In genomic region chr3:177824190-177824786, GRCh38 we compare ENCODE assay signal across 1 cellular context.
TF ChIP-seq lines count a peak whose summit lies in the region.

No MANE protein-coding gene starts in this region.

TF ChIP-seq in HepG2, 621 proteins besides CTCF, POLR2A, EP300 and RAD21 (continued from another document and continues in another):
- peak; percentile 94; the same call in 1 of the 2 replicates for TF ChIP-seq ZNF691 (CRISPR knock-in tag; IDR thresholded peaks at IDR 0.05; ENCODE audit: borderline replicate concordance, low read depth)
- TF ChIP-seq, protein P1, sequence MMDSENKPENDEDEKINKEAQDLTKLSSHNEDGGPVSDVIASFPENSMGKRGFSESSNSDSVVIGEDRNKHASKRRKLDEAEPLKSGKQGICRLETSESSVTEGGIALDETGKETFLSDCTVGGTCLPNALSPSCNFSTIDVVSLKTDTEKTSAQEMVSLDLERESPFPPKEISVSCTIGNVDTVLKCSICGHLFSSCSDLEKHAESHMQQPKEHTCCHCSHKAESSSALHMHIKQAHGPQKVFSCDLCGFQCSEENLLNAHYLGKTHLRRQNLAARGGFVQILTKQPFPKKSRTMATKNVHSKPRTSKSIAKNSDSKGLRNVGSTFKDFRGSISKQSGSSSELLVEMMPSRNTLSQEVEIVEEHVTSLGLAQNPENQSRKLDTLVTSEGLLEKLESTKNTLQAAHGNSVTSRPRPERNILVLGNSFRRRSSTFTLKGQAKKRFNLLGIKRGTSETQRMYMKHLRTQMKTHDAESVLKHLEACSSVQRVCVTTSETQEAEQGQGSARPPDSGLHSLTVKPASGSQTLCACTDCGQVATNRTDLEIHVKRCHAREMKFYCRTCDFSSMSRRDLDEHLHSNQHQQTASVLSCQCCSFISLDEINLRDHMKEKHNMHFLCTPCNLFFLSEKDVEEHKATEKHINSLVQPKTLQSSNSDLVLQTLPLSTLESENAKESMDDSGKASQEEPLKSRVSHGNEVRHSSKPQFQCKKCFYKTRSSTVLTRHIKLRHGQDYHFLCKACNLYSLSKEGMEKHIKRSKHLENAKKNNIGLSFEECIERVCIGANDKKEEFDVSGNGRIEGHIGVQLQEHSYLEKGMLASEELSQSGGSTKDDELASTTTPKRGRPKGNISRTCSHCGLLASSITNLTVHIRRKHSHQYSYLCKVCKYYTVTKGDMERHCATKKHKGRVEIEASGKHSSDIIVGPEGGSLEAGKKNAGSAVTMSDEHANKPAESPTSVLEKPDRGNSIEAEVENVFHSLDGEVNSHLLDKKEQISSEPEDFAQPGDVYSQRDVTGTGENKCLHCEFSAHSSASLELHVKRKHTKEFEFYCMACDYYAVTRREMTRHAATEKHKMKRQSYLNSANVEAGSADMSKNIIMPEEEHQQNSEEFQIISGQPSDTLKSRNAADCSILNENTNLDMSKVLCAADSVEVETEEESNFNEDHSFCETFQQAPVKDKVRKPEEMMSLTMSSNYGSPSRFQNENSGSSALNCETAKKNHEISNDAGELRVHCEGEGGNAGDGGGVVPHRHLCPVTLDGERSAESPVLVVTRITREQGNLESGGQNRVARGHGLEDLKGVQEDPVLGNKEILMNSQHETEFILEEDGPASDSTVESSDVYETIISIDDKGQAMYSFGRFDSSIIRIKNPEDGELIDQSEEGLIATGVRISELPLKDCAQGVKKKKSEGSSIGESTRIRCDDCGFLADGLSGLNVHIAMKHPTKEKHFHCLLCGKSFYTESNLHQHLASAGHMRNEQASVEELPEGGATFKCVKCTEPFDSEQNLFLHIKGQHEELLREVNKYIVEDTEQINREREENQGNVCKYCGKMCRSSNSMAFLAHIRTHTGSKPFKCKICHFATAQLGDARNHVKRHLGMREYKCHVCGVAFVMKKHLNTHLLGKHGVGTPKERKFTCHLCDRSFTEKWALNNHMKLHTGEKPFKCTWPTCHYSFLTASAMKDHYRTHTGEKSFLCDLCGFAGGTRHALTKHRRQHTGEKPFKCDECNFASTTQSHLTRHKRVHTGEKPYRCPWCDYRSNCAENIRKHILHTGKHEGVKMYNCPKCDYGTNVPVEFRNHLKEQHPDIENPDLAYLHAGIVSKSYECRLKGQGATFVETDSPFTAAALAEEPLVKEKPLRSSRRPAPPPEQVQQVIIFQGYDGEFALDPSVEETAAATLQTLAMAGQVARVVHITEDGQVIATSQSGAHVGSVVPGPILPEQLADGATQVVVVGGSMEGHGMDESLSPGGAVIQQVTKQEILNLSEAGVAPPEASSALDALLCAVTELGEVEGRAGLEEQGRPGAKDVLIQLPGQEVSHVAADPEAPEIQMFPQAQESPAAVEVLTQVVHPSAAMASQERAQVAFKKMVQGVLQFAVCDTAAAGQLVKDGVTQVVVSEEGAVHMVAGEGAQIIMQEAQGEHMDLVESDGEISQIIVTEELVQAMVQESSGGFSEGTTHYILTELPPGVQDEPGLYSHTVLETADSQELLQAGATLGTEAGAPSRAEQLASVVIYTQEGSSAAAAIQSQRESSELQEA (CRISPR knock-in tag; IDR thresholded peaks at IDR 0.05; ENCODE audit: not compliant biosample characterization), result peak; percentile 26
- peak; percentile 81 for TF ChIP-seq PRPF4 (IDR thresholded peaks at IDR 0.05; ENCODE audit: low read depth, low read length, poor library complexity, severe bottlenecking)
- peak; percentile 87; the same call in 1 of the 2 replicates for TF ChIP-seq MED13 (CRISPR knock-in tag; IDR thresholded peaks at IDR 0.05)
- TF ChIP-seq ZNF766 (CRISPR knock-in tag; IDR thresholded peaks at IDR 0.05; ENCODE audit: borderline replicate concordance), result no peak
- peak; percentile 62; the same call in 1 of the 2 replicates for TF ChIP-seq MAZ (IDR thresholded peaks at IDR 0.05; ENCODE audit: borderline replicate concordance, low read depth, low read length)
- TF ChIP-seq MAZ (CRISPR knock-in tag; IDR thresholded peaks at IDR 0.05; ENCODE audit: low read depth), result peak; percentile 71; the same call in 1 of the 2 replicates
- no peak for TF ChIP-seq NR3C1 (CRISPR knock-in tag; IDR thresholded peaks at IDR 0.05)
- no peak for TF ChIP-seq SNRNP70 (IDR thresholded peaks at IDR 0.05; ENCODE audit: low read depth, low read length)
- no peak for TF ChIP-seq KDM5A (IDR thresholded peaks at IDR 0.05; ENCODE audit: borderline replicate concordance, low read length)
- peak; percentile 72 for TF ChIP-seq ZNF800 (CRISPR knock-in tag; IDR thresholded peaks at IDR 0.05)
- peak; percentile 83; the same call in 1 of the 2 replicates for TF ChIP-seq SALL2 (CRISPR knock-in tag; IDR thresholded peaks at IDR 0.05)
- TF ChIP-seq, protein P2, sequence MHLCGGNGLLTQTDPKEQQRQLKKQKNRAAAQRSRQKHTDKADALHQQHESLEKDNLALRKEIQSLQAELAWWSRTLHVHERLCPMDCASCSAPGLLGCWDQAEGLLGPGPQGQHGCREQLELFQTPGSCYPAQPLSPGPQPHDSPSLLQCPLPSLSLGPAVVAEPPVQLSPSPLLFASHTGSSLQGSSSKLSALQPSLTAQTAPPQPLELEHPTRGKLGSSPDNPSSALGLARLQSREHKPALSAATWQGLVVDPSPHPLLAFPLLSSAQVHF (CRISPR knock-in tag; IDR thresholded peaks at IDR 0.05), result no peak
- no peak for TF ChIP-seq NFE2 (CRISPR knock-in tag; IDR thresholded peaks at IDR 0.05)
- TF ChIP-seq SIX1 (CRISPR knock-in tag; IDR thresholded peaks at IDR 0.05; ENCODE audit: borderline replicate concordance), result peak; percentile 74; the same call in 1 of the 2 replicates
- TF ChIP-seq KAT8 (CRISPR knock-in tag; IDR thresholded peaks at IDR 0.05), result peak; percentile 72
- TF ChIP-seq, protein P3, sequence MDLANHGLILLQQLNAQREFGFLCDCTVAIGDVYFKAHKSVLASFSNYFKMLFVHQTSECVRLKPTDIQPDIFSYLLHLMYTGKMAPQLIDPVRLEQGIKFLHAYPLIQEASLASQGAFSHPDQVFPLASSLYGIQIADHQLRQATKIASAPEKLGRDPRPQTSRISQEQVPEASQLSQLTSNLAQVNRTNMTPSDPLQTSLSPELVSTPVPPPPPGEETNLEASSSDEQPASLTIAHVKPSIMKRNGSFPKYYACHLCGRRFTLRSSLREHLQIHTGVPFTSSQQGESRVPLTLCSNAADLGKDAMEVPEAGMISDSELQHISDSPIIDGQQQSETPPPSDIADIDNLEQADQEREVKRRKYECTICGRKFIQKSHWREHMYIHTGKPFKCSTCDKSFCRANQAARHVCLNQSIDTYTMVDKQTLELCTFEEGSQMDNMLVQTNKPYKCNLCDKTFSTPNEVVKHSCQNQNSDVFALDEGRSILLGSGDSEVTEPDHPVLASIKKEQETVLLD (CRISPR knock-in tag; IDR thresholded peaks at IDR 0.05; ENCODE audit: low read depth), result 0 out of 2 replicates have a peak, but pooled peaks have one; percentile 31
- peak; percentile 80; the same call in 1 of the 2 replicates for TF ChIP-seq HDAC1 (CRISPR knock-in tag; IDR thresholded peaks at IDR 0.05)
- TF ChIP-seq, protein P4, sequence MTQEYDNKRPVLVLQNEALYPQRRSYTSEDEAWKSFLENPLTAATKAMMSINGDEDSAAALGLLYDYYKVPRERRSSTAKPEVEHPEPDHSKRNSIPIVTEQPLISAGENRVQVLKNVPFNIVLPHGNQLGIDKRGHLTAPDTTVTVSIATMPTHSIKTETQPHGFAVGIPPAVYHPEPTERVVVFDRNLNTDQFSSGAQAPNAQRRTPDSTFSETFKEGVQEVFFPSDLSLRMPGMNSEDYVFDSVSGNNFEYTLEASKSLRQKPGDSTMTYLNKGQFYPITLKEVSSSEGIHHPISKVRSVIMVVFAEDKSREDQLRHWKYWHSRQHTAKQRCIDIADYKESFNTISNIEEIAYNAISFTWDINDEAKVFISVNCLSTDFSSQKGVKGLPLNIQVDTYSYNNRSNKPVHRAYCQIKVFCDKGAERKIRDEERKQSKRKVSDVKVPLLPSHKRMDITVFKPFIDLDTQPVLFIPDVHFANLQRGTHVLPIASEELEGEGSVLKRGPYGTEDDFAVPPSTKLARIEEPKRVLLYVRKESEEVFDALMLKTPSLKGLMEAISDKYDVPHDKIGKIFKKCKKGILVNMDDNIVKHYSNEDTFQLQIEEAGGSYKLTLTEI (CRISPR knock-in tag; conservative IDR thresholded peaks at IDR 0.05), result no peak
- peak; percentile 80 for TF ChIP-seq NFIC (IDR thresholded peaks at IDR 0.05; ENCODE audit: low read length)
- peak; percentile 42; the same call in 1 of the 2 replicates for TF ChIP-seq KDM4B (CRISPR knock-in tag; IDR thresholded peaks at IDR 0.05)
- peak; percentile 76 for TF ChIP-seq CREM (IDR thresholded peaks at IDR 0.05)
- no peak for TF ChIP-seq CREM (CRISPR knock-in tag; IDR thresholded peaks at IDR 0.05)
- peak; percentile 92 for TF ChIP-seq NR2F2 (IDR thresholded peaks at IDR 0.05; ENCODE audit: borderline replicate concordance, low read depth)
- TF ChIP-seq PHF8 (CRISPR knock-in tag; IDR thresholded peaks at IDR 0.05), result peak; percentile 37; the same call in 1 of the 2 replicates
- TF ChIP-seq PCBP2 (optimal IDR thresholded peaks at IDR 0.05; ENCODE audit: low read depth, low read length, poor library complexity, severe bottlenecking), result no peak
- TF ChIP-seq ATM (IDR thresholded peaks at IDR 0.05; ENCODE audit: borderline replicate concordance), result peak; percentile 91; the same call in 1 of the 2 replicates
- TF ChIP-seq, protein P5, sequence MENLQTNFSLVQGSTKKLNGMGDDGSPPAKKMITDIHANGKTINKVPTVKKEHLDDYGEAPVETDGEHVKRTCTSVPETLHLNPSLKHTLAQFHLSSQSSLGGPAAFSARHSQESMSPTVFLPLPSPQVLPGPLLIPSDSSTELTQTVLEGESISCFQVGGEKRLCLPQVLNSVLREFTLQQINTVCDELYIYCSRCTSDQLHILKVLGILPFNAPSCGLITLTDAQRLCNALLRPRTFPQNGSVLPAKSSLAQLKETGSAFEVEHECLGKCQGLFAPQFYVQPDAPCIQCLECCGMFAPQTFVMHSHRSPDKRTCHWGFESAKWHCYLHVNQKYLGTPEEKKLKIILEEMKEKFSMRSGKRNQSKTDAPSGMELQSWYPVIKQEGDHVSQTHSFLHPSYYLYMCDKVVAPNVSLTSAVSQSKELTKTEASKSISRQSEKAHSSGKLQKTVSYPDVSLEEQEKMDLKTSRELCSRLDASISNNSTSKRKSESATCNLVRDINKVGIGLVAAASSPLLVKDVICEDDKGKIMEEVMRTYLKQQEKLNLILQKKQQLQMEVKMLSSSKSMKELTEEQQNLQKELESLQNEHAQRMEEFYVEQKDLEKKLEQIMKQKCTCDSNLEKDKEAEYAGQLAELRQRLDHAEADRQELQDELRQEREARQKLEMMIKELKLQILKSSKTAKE (CRISPR knock-in tag; IDR thresholded peaks at IDR 0.05; ENCODE audit: borderline replicate concordance), result peak; percentile 72; the same call in 1 of the 2 replicates
- TF ChIP-seq, protein P6, sequence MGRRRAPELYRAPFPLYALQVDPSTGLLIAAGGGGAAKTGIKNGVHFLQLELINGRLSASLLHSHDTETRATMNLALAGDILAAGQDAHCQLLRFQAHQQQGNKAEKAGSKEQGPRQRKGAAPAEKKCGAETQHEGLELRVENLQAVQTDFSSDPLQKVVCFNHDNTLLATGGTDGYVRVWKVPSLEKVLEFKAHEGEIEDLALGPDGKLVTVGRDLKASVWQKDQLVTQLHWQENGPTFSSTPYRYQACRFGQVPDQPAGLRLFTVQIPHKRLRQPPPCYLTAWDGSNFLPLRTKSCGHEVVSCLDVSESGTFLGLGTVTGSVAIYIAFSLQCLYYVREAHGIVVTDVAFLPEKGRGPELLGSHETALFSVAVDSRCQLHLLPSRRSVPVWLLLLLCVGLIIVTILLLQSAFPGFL (CRISPR knock-in tag; IDR thresholded peaks at IDR 0.05), result no peak
- 0 out of 2 replicates have a peak, but pooled peaks have one; percentile 30 for TF ChIP-seq RBFOX2 (IDR thresholded peaks at IDR 0.05; ENCODE audit: low read depth, low read length)
- TF ChIP-seq ZMYM3 (CRISPR knock-in tag; IDR thresholded peaks at IDR 0.05), result peak; percentile 90
- TF ChIP-seq HINFP (CRISPR knock-in tag; IDR thresholded peaks at IDR 0.05; ENCODE audit: low read depth), result 0 out of 2 replicates have a peak, but pooled peaks have one; percentile 53
- TF ChIP-seq ZNF788 (CRISPR knock-in tag; IDR thresholded peaks at IDR 0.05; ENCODE audit: borderline replicate concordance), result peak; percentile 52; the same call in 1 of the 2 replicates
- TF ChIP-seq CSRNP1 (CRISPR knock-in tag; IDR thresholded peaks at IDR 0.05), result 0 out of 2 replicates have a peak, but pooled peaks have one; percentile 27
- no peak for TF ChIP-seq ZNF44 (CRISPR knock-in tag; IDR thresholded peaks at IDR 0.05)
- no peak for TF ChIP-seq ARNT (IDR thresholded peaks at IDR 0.05)
- TF ChIP-seq ZFP36L1 (CRISPR knock-in tag; IDR thresholded peaks at IDR 0.05), result peak; percentile 87; the same call in 1 of the 2 replicates
